In genomic region chr10:69464401-69464800, GRCh38 we compare ENCODE assay signal across 2 cellular contexts.
TF ChIP-seq lines count a peak whose summit lies in the region.

No MANE protein-coding gene starts in this region.

TF ChIP-seq in liver, 16 proteins besides CTCF, POLR2A, EP300 and RAD21:
- TF ChIP-seq MAX (IDR thresholded peaks at IDR 0.05) (no peak), ATF3 (IDR thresholded peaks at IDR 0.05) (no peak), HNF4G (IDR thresholded peaks at IDR 0.05) (no peak), YY1 (IDR thresholded peaks at IDR 0.05) (no peak), HNF4A (conservative IDR thresholded peaks at IDR 0.05) (no peak), TAF1 (conservative IDR thresholded peaks at IDR 0.05) (no peak), GABPA (IDR thresholded peaks at IDR 0.05 in 1 of 2, conservative IDR thresholded peaks at IDR 0.05 in 1 of 2) (no peak), REST (IDR thresholded peaks at IDR 0.05) (no peak), NR2F2 (IDR thresholded peaks at IDR 0.05) (no peak), ZBTB33 (IDR thresholded peaks at IDR 0.05) (no peak), SP1 (IDR thresholded peaks at IDR 0.05) (no peak), FOXA1 (IDR thresholded peaks at IDR 0.05) (no peak), JUND (IDR thresholded peaks at IDR 0.05) (no peak), EGR1 (IDR thresholded peaks at IDR 0.05; ENCODE audit: low read depth in 2 of 2) (no peak), RXRA (IDR thresholded peaks at IDR 0.05) (no peak), FOXA2 (IDR thresholded peaks at IDR 0.05) (no peak)

TF ChIP-seq in HepG2, 621 proteins besides CTCF, POLR2A, EP300 and RAD21 (continues in another document):
- TF ChIP-seq NR1H2 (CRISPR knock-in tag; IDR thresholded peaks at IDR 0.05; ENCODE audit: borderline replicate concordance, low read depth) (no peak), ZNF670 (CRISPR knock-in tag; IDR thresholded peaks at IDR 0.05; ENCODE audit: borderline replicate concordance) (no peak), ZNF646 (CRISPR knock-in tag; IDR thresholded peaks at IDR 0.05) (no peak), ZBTB46 (CRISPR knock-in tag; IDR thresholded peaks at IDR 0.05; ENCODE audit: borderline replicate concordance) (no peak), NFAT5 (CRISPR knock-in tag; IDR thresholded peaks at IDR 0.05) (no peak), KIAA2018 (CRISPR knock-in tag; IDR thresholded peaks at IDR 0.05; ENCODE audit: borderline replicate concordance) (no peak), RNF219 (CRISPR knock-in tag; IDR thresholded peaks at IDR 0.05) (no peak), TOE1 (CRISPR knock-in tag; IDR thresholded peaks at IDR 0.05) (no peak), SP5 (CRISPR knock-in tag; IDR thresholded peaks at IDR 0.05; ENCODE audit: borderline replicate concordance, low read depth) (no peak), ZNF24 (IDR thresholded peaks at IDR 0.05) (no peak), AKAP8 (CRISPR knock-in tag; IDR thresholded peaks at IDR 0.05) (no peak), MLXIP (CRISPR knock-in tag; IDR thresholded peaks at IDR 0.05; ENCODE audit: borderline replicate concordance) (no peak), SOX13 (IDR thresholded peaks at IDR 0.05) (no peak), SOX13 (CRISPR knock-in tag; conservative IDR thresholded peaks at IDR 0.05 in 1 of 2, IDR thresholded peaks at IDR 0.05 in 1 of 2) (no peak), ATF7 (IDR thresholded peaks at IDR 0.05) (no peak), ATF7 (CRISPR knock-in tag; IDR thresholded peaks at IDR 0.05) (no peak)
